In the genomic region with DNA sequence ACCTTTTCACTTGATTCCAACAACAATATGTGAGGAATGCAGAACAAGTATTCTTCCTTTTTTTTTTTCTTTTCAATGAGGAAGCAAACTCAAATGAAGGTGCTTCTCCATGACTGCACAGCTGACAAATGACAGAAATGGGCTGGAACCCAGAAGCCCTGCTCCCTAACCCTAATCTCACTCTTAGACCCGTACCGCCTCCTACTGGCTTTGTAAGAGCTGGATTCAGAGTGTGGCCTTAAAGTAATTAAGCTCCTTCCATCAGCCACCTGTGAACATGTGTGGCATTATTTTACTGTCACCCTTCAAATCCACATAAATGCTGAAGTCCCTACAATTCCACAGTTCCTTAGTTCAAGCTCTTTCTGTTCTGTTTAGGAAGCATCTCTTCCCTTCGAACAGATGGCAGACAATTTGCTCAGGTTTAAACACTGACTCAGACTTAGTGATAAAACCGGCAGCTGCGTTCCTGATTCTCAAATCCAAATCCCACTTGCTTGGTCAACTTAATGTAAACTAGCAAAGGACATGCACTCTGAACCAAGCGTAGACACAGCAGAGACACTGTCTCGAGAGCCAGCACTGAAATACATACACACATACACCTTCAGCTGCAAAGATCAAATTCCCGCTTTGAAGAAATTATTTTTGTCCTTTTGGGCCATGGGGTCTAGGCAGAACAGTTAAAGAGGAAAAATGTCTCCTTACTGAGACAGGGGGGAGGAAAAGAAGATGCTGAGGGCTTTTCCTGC, we compare ENCODE assay signal across 12 cellular contexts.
A peak's percentile ranks its signal among the peaks of the same experiment; 100 is the strongest.
DNase-seq lines count a peak whose midpoint lies in the region; ATAC-seq and TF ChIP-seq lines count a peak whose summit lies in the region.
"Had no signal": no experiment of that assay in that cellular context is flagged by ENCODE, and none has a peak within 500 bp of the region (broad histone marks: within the 10 kb centered on the region; RNA-seq: fewer than 3 reads in every experiment).

No MANE protein-coding gene starts in this region.

- peak; percentile 2 to 21 for DNase-seq in NOMO-1 (lab: John Stamatoyannopoulos, UW; ENCODE audit: unreplicated experiment in 2 of 2)
- no peak for DNase-seq in NOMO-1 treated with dmso at 0.1 percent for 144 hours (lab: John Stamatoyannopoulos, UW; ENCODE audit: unreplicated experiment)
- peak; percentile 12 for DNase-seq in NCI-H526 treated with DMSO at 0.1 percent for 48 hours (lab: John Stamatoyannopoulos, UW)
- DNase-seq in endodermal cell, result peak; percentile 72
- no peak for DNase-seq in type B pancreatic cell (ENCODE audit: extremely low spot score, unreplicated experiment)
- DNase-seq in stimulated activated naive CD4-positive, alpha-beta T cell treated with Interleukin-2 at 50 U/mL for 16 hours (lab: John Stamatoyannopoulos, UW), result no peak
- DNase-seq: MG63, pancreas, transverse colon had no signal

- H3K4me1 Mint-ChIP-seq in endodermal cell (peaks cover 9% of the 10 kb centered on the region), type B pancreatic cell (ENCODE audit: unreplicated experiment) (no peaks in the 10 kb centered on the region)

- no peak overlapping the region for H3K4me3 ChIP-seq in endodermal cell (ENCODE audit: low read length)
- H3K4me3 ChIP-seq: MG63, pancreas, transverse colon had no signal

- no peak overlapping the region for H3K9ac ChIP-seq in endodermal cell (ENCODE audit: extremely low read depth, low read length, poor library complexity, severe bottlenecking)

- peaks cover 6% of the 10 kb centered on the region for H3K4me1 ChIP-seq in endodermal cell (ENCODE audit: control insufficient read depth, insufficient read depth, low read length)

- H3K27me3 Mint-ChIP-seq in endodermal cell (ENCODE audit: insufficient read depth) (peaks cover 2% of the 10 kb centered on the region), type B pancreatic cell (peaks cover 43% of the 10 kb centered on the region)

- H3K4me3 Mint-ChIP-seq in endodermal cell, result no peak overlapping the region
- no peak overlapping the region for H3K4me3 Mint-ChIP-seq in type B pancreatic cell

- H3K36me3 Mint-ChIP-seq in endodermal cell (ENCODE audit: low read depth), result no peaks in the 10 kb centered on the region
- no peaks in the 10 kb centered on the region for H3K36me3 Mint-ChIP-seq in type B pancreatic cell

- no peak for ATAC-seq in GM21381 (IDR thresholded peaks at IDR 0.05; ENCODE audit: unreplicated experiment)
- no peak for ATAC-seq in HG03378 (IDR thresholded peaks at IDR 0.05; ENCODE audit: unreplicated experiment)
- ATAC-seq: pancreas had no signal

- H3K9me3 Mint-ChIP-seq in endodermal cell (no peaks in the 10 kb centered on the region), type B pancreatic cell (peaks cover 7% of the 10 kb centered on the region)

- H3K27ac ChIP-seq in endodermal cell (ENCODE audit: low read depth, low read length), result peak overlapping the region; percentile 96
- H3K27ac ChIP-seq: pancreas, transverse colon, VCaP had no signal

- 92 to 94% methylated on average over 3 to 8 of the region's 8 CpGs for WGBS in endodermal cell (ENCODE audit: insufficient coverage in 1 of 2, insufficient read length in 1 of 2), 2 experiments

- H3K27me3 ChIP-seq in endodermal cell (ENCODE audit: control insufficient read depth, insufficient read depth, low read length, poor library complexity, severe bottlenecking), result peaks cover 7% of the 10 kb centered on the region
- H3K27me3 ChIP-seq: MG63 had no signal

- H3K9me3 ChIP-seq in endodermal cell (ENCODE audit: control insufficient read depth, low read length), result peaks cover 14% of the 10 kb centered on the region
- H3K9me3 ChIP-seq: MG63, pancreas, transverse colon had no signal

- H3K36me3 ChIP-seq in endodermal cell (ENCODE audit: control insufficient read depth, insufficient read depth, low read length), result no peaks in the 10 kb centered on the region
- H3K36me3 ChIP-seq: MG63, pancreas, transverse colon had no signal

- TF ChIP-seq CTCF in endodermal cell (conservative IDR thresholded peaks at IDR 0.05) (peak; percentile 75), type B pancreatic cell (conservative IDR thresholded peaks at IDR 0.05) (peak; percentile 42)

- H3K27ac Mint-ChIP-seq in endodermal cell (no peak overlapping the region), type B pancreatic cell (no peak overlapping the region)

Comparison
In these comparisons a context has a peak if more than half of its experiments do, and no peak if none do; other contexts are left out.
1. DNase-seq: peak in NOMO-1 (2 of 2), NCI-H526 treated with DMSO at 0.1 percent for 48 hours (single experiment) and endodermal cell (single experiment); none in NOMO-1 treated with dmso at 0.1 percent for 144 hours (single experiment), type B pancreatic cell (single experiment) and stimulated activated naive CD4-positive, alpha-beta T cell treated with Interleukin-2 at 50 U/mL for 16 hours (single experiment).